8 cellular contexts compared by ENCODE assay signal in genomic region chr6:97440590-97441176, GRCh38.
DNase-seq lines count a peak whose midpoint lies in the region; ATAC-seq and TF ChIP-seq lines count a peak whose summit lies in the region.

No MANE protein-coding gene starts in this region.

- no peak overlapping the region for H3K27ac Mint-ChIP-seq in stimulated activated naive B cell treated with anti-CD40 and anti-IgM and Interleukin-4, amounts not matched to agents 10 μg/mL and 1 μg/mL and 100 μg/mL, for 72 hours

- no peaks in the 10 kb centered on the region for H3K79me2 ChIP-seq in OCI-LY7 (ENCODE audit: insufficient read depth, low read depth, low read length)

- H3K9me3 Mint-ChIP-seq in stimulated activated naive B cell treated with anti-CD40 and anti-IgM and Interleukin-4, amounts not matched to agents 10 μg/mL and 1 μg/mL and 100 μg/mL, for 72 hours: no peaks in the 10 kb centered on the region

- H3K4me3 ChIP-seq in OCI-LY7 (ENCODE audit: low read depth, low read length, poor library complexity, severe bottlenecking): no peak overlapping the region
- no peak overlapping the region for H3K4me3 ChIP-seq in esophagus squamous epithelium

- no peaks in the 10 kb centered on the region for H3K27me3 ChIP-seq in esophagus squamous epithelium

- CTCF ChIA-PET in OCI-LY7 (lab: Charles Lee; ENCODE audit: unreplicated experiment): no interaction called here

- H3K9me2 ChIP-seq in OCI-LY7 (ENCODE audit: insufficient read depth, low read length): no peaks in the 10 kb centered on the region

- H3K9me3 ChIP-seq in OCI-LY7 (ENCODE audit: low read length) (no peaks in the 10 kb centered on the region), esophagus squamous epithelium (no peaks in the 10 kb centered on the region)

- POLR2A ChIA-PET in OCI-LY7 (lab: Charles Lee): interaction anchor here (0.7 kb wide), 1 partner anchor 1705 kb away, joined by 3 read pairs; no protein-coding TSS in a partner anchor

- H3K27ac ChIP-seq in OCI-LY7 (ENCODE audit: low read depth, low read length, poor library complexity, severe bottlenecking) (no peak overlapping the region), esophagus squamous epithelium (no peak overlapping the region)

- no peaks in the 10 kb centered on the region for H3K4me1 Mint-ChIP-seq in stimulated activated naive B cell treated with anti-CD40 and anti-IgM and Interleukin-4, amounts not matched to agents 10 μg/mL and 1 μg/mL and 100 μg/mL, for 72 hours

- H3K4me3 Mint-ChIP-seq in stimulated activated naive B cell treated with anti-CD40 and anti-IgM and Interleukin-4, amounts not matched to agents 10 μg/mL and 1 μg/mL and 100 μg/mL, for 72 hours: no peak overlapping the region

- H2AFZ ChIP-seq in OCI-LY7 (ENCODE audit: low read length): no peak overlapping the region; the same call in 1 of the 2 replicates

- H3K36me3 Mint-ChIP-seq in stimulated activated naive B cell treated with anti-CD40 and anti-IgM and Interleukin-4, amounts not matched to agents 10 μg/mL and 1 μg/mL and 100 μg/mL, for 72 hours: no peaks in the 10 kb centered on the region

- H3K36me3 ChIP-seq in OCI-LY7 (ENCODE audit: insufficient read depth, low read length): no peaks in the 10 kb centered on the region
- H3K36me3 ChIP-seq in esophagus squamous epithelium: no peaks in the 10 kb centered on the region

- H3K4me1 ChIP-seq in OCI-LY7 (ENCODE audit: insufficient read depth, low read length, poor library complexity, severe bottlenecking): no peaks in the 10 kb centered on the region
- H3K4me1 ChIP-seq in esophagus squamous epithelium: no peaks in the 10 kb centered on the region

- no TSS peak for BruUV-seq in OCI-LY7 (replicated peaks; lab: Mats Ljungman, UMichigan)

- no peaks in the 10 kb centered on the region for H4K20me1 ChIP-seq in OCI-LY7 (ENCODE audit: insufficient read depth, low read length)

- 17 to 22% methylated on average over 7 of the region's 7 CpGs for WGBS in esophagus squamous epithelium, 2 donors

- no peak overlapping the region for H3K4me2 ChIP-seq in OCI-LY7 (ENCODE audit: low read length)

- TF ChIP-seq CTCF in OCI-LY7 (conservative IDR thresholded peaks at IDR 0.05; ENCODE audit: low read length) (peak; percentile 31; the same call in 1 of the 2 replicates), esophagus squamous epithelium (IDR thresholded peaks at IDR 0.05) (no peak)

- intact Hi-C loops in OCI-LY7 (cut with micrococcal nuclease; ENCODE audit: unreplicated experiment) (no loop called here), esophagus squamous epithelium (cut with DNase I) (no loop called here)

- H3K27me3 Mint-ChIP-seq in stimulated activated naive B cell treated with anti-CD40 and anti-IgM and Interleukin-4, amounts not matched to agents 10 μg/mL and 1 μg/mL and 100 μg/mL, for 72 hours: no peaks in the 10 kb centered on the region

- TF ChIP-seq POLR2A in esophagus squamous epithelium (IDR thresholded peaks at IDR 0.05): no peak

- peak; percentile 48 for ATAC-seq in HG03460 (IDR thresholded peaks at IDR 0.05; ENCODE audit: unreplicated experiment)
- no peak for ATAC-seq in stimulated activated naive B cell treated with anti-CD40 and anti-IgM and Interleukin-4, amounts not matched to agents 10 μg/mL and 1 μg/mL and 100 μg/mL, for 72 hours (replicated peaks)

- DNase-seq in GM04503 (ENCODE audit: low read depth) (peak; percentile 2), OCI-LY7 (ENCODE audit: low spot score) (peak; percentile 2), foreskin melanocyte (peak; percentile 18), stromal cell of bone marrow (ENCODE audit: low read depth) (peak; percentile 18), esophagus squamous epithelium (lab: John Stamatoyannopoulos, UW) (no peak)
- no peak for DNase-seq in activated T-cell treated with anti-CD3 and anti-CD28 coated beads, Interleukin-2, amount 50 U/mL, for 48 hours
- DNase-seq in stimulated activated naive B cell treated with anti-CD40 and anti-IgM and Interleukin-4, amounts not matched to agents 10 μg/mL and 1 μg/mL and 100 μg/mL, for 72 hours: no peak

Comparison
In these comparisons a context has a peak if more than half of its experiments do, and no peak if none do; other contexts are left out.
1. DNase-seq: peak in GM04503 (single experiment), OCI-LY7 (single experiment), foreskin melanocyte (single experiment) and stromal cell of bone marrow (single experiment); none in esophagus squamous epithelium (single experiment), activated T-cell treated with anti-CD3 and anti-CD28 coated beads, Interleukin-2, amount 50 U/mL, for 48 hours (0 of 2) and stimulated activated naive B cell treated with anti-CD40 and anti-IgM and Interleukin-4, amounts not matched to agents 10 μg/mL and 1 μg/mL and 100 μg/mL, for 72 hours (single experiment).